ENCODE assay signal across 23 cellular contexts in genomic region chr3:173897631-173898030, GRCh38.
"Had no signal": no experiment of that assay in that cellular context is flagged by ENCODE, and none has a peak within 500 bp of the region (broad histone marks: within the 10 kb centered on the region; RNA-seq: fewer than 3 reads in every experiment).

No MANE protein-coding gene starts in this region.

- H3K4me3 ChIP-seq: colonic mucosa, esophagus squamous epithelium, gastrocnemius medialis, heart right ventricle, left lung, lower lobe of right lung, mucosa of descending colon had no signal

- H3K9me3 ChIP-seq: colonic mucosa, esophagus squamous epithelium, gastrocnemius medialis, heart right ventricle, left lung, lower lobe of right lung, mucosa of descending colon had no signal

- H3K4me1 ChIP-seq: colonic mucosa, esophagus squamous epithelium, gastrocnemius medialis, heart right ventricle, left lung, lower lobe of right lung had no signal

- H3K27ac ChIP-seq: colonic mucosa, epithelial cell of prostate, esophagus squamous epithelium, gastrocnemius medialis, heart right ventricle, left lung, lower lobe of right lung had no signal

- ATAC-seq: effector memory CD8-positive, alpha-beta T cell; esophagus mucosa; gastrocnemius medialis; heart right ventricle; left cardiac atrium; left lung; left ventricle myocardium superior; lower lobe of right lung; mucosa of descending colon had no signal

- H3K36me3 ChIP-seq: colonic mucosa, esophagus squamous epithelium, gastrocnemius medialis, heart right ventricle, left lung, lower lobe of right lung had no signal

- H3K27me3 ChIP-seq: colonic mucosa, esophagus squamous epithelium, gastrocnemius medialis, heart right ventricle, left lung had no signal

- DNase-seq: colonic mucosa; cortex of kidney; effector CD8-positive, alpha-beta T cell; effector memory CD8-positive, alpha-beta T cell; endodermal cell; erythroblast; esophagus squamous epithelium; foreskin fibroblast; foreskin melanocyte; gastrocnemius medialis; glutamatergic neuron; head of caudate nucleus; heart right ventricle; hippocampal formation; left cardiac atrium; left lung; left ventricle myocardium superior; lower lobe of right lung; mesenchymal stem cell; mucosa of descending colon; naive B cell had no signal
